Comparison of ENCODE assay signal across 26 cellular contexts in genomic region chr16:81904320-81904719, GRCh38.
DNase-seq lines count a peak whose midpoint lies in the region; ATAC-seq, FAIRE-seq and TF ChIP-seq lines count a peak whose summit lies in the region.
"Had no signal": no experiment of that assay in that cellular context is flagged by ENCODE, and none has a peak within 500 bp of the region (broad histone marks: within the 10 kb centered on the region; RNA-seq: fewer than 3 reads in every experiment).

No MANE protein-coding gene starts in this region.

- CTCF ChIA-PET in HepG2 (lab: Yijun Ruan, JAX; ENCODE audit: low intra/inter-chr PET ratio, low total read pairs), result no interaction called here

- H2AFZ ChIP-seq in HepG2 (ENCODE audit: low read length), result no peak overlapping the region

- DNase-seq in HepG2 (ENCODE audit: low spot score), result no peak
- no peak for DNase-seq in right lobe of liver
- no peak for DNase-seq in memory B cell (ENCODE audit: low spot score in 2 of 2)
- peak; percentile 54 for DNase-seq in posterior vena cava (ENCODE audit: low spot score)
- no peak for DNase-seq in small intestine
- DNase-seq: 8988T; ACHN; AML-193; BE2C; CD4-positive, alpha-beta T cell; CD8-positive, alpha-beta memory T cell; DMS 273 treated with DMSO at 0.1 percent for 48 hours; DMS79 treated with DMSO at 0.1 percent for 48 hours; GF-D8; GOT3; HFFc6 had no signal

- TF ChIP-seq CTCF in HepG2 (CRISPR knock-in tag; IDR thresholded peaks at IDR 0.05) (no peak), right lobe of liver (IDR thresholded peaks at IDR 0.05) (no peak)

- no peaks in the 10 kb centered on the region for H3K9me3 Mint-ChIP-seq in memory B cell
- no peaks in the 10 kb centered on the region for H3K9me3 Mint-ChIP-seq in activated T-helper 17 cell treated with anti-CD3 and anti-CD28 coated beads, Interleukin-2, amount 50 U/mL, for 72 hours
- H3K9me3 Mint-ChIP-seq: CD4-positive, alpha-beta T cell; CD8-positive, alpha-beta memory T cell had no signal

- peaks cover 2% of the 10 kb centered on the region for H3K4me1 Mint-ChIP-seq in memory B cell
- H3K4me1 Mint-ChIP-seq in activated T-helper 17 cell treated with anti-CD3 and anti-CD28 coated beads, Interleukin-2, amount 50 U/mL, for 72 hours, result no peaks in the 10 kb centered on the region
- H3K4me1 Mint-ChIP-seq: CD14-positive monocyte; CD8-positive, alpha-beta memory T cell had no signal

- peak overlapping the region; percentile 69 for H3K27ac Mint-ChIP-seq in memory B cell
- H3K27ac Mint-ChIP-seq in activated T-helper 17 cell treated with anti-CD3 and anti-CD28 coated beads, Interleukin-2, amount 50 U/mL, for 72 hours, result no peak overlapping the region
- H3K27ac Mint-ChIP-seq: CD4-positive, alpha-beta T cell; HFFc6 had no signal

- peaks cover 44% of the 10 kb centered on the region for H3K36me3 Mint-ChIP-seq in memory B cell
- H3K36me3 Mint-ChIP-seq in activated T-helper 17 cell treated with anti-CD3 and anti-CD28 coated beads, Interleukin-2, amount 50 U/mL, for 72 hours (ENCODE audit: low read depth), result no peaks in the 10 kb centered on the region

- POLR2A ChIA-PET in HepG2 (lab: Yijun Ruan, JAX), result no interaction called here

- H3K9ac ChIP-seq in HepG2 (ENCODE audit: insufficient read depth, low read depth, low read length), result no peak overlapping the region
- H3K9ac ChIP-seq: BLaER1 treated with 17β-estradiol and CSF1 and Interleukin-3, amounts not matched to agents 10 nM and 100 nM had no signal

- no TSS peak for BruUV-seq in HepG2 (replicated peaks; lab: Mats Ljungman, UMichigan)

- H4K20me1 ChIP-seq in HepG2 (ENCODE audit: insufficient read depth, low read length), result no peaks in the 10 kb centered on the region

- in situ Hi-C loops in HepG2 (cut with HindIII; ENCODE audit: extremely low pct_ligation_motif_present, low pct_unique_long_range_greater_than_20kb), result no loop called here

- H3K27me3 ChIP-seq in HepG2 (ENCODE audit: control insufficient read depth in 1 of 2, insufficient read depth in 2 of 2, low read length in 2 of 2) (peaks cover 2 to 40% of the 10 kb centered on the region in 2 experiments; a peak in 4 of 5 replicates), right lobe of liver (no peaks in the 10 kb centered on the region), small intestine (ENCODE audit: control insufficient read depth in 2 of 2, insufficient read depth in 2 of 2, low read length in 2 of 2) (no peaks in the 10 kb centered on the region)
- H3K27me3 ChIP-seq: BE2C; BLaER1 treated with 17β-estradiol and CSF1 and Interleukin-3, amounts not matched to agents 10 nM and 100 nM had no signal

- H3K4me1 ChIP-seq in HepG2 (ENCODE audit: insufficient read depth, low read length) (no peaks in the 10 kb centered on the region), right lobe of liver (no peaks in the 10 kb centered on the region), small intestine (ENCODE audit: control insufficient read depth in 2 of 2, insufficient read depth in 1 of 2, low read depth in 1 of 2, low read length in 1 of 2) (no peaks in the 10 kb centered on the region)
- H3K4me1 ChIP-seq: A549; BE2C; BLaER1 treated with 17β-estradiol and CSF1 and Interleukin-3, amounts not matched to agents 10 nM and 100 nM; HAP-1 had no signal

- H3K27me3 Mint-ChIP-seq in memory B cell, result no peaks in the 10 kb centered on the region
- H3K27me3 Mint-ChIP-seq in activated T-helper 17 cell treated with anti-CD3 and anti-CD28 coated beads, Interleukin-2, amount 50 U/mL, for 72 hours, result no peaks in the 10 kb centered on the region
- H3K27me3 Mint-ChIP-seq: CD4-positive, alpha-beta T cell; CD8-positive, alpha-beta memory T cell had no signal

- no peak for TF ChIP-seq POLR2A in HepG2 (IDR thresholded peaks at IDR 0.05; ENCODE audit: insufficient read depth in 1 of 2, low read depth in 2 of 2, low read length in 2 of 2)
- no peak for TF ChIP-seq POLR2A in right lobe of liver (IDR thresholded peaks at IDR 0.05)

- H3K4me3 ChIP-seq in HepG2 (replicated peaks in 1 of 3; ENCODE audit: insufficient read depth in 1 of 3, low read depth in 2 of 3, low read length in 3 of 3) (no peak overlapping the region), right lobe of liver (no peak overlapping the region), small intestine (ENCODE audit: low read depth in 1 of 2, low read length in 2 of 2) (no peak overlapping the region)
- H3K4me3 ChIP-seq: A549; BLaER1 treated with 17β-estradiol and CSF1 and Interleukin-3, amounts not matched to agents 10 nM and 100 nM; HAP-1 had no signal

- TF ChIP-seq EP300 in HepG2 (IDR thresholded peaks at IDR 0.05; ENCODE audit: low read depth in 2 of 2, low read length in 2 of 2) (no peak), HepG2 (CRISPR knock-in tag; IDR thresholded peaks at IDR 0.05; ENCODE audit: borderline replicate concordance) (no peak)

- no peak overlapping the region for H3K4me3 Mint-ChIP-seq in memory B cell
- H3K4me3 Mint-ChIP-seq in activated T-helper 17 cell treated with anti-CD3 and anti-CD28 coated beads, Interleukin-2, amount 50 U/mL, for 72 hours, result no peak overlapping the region
- H3K4me3 Mint-ChIP-seq: CD14-positive monocyte; CD4-positive, alpha-beta T cell; CD8-positive, alpha-beta memory T cell; HFFc6 had no signal

- intact Hi-C loops in HepG2 (cut with micrococcal nuclease; ENCODE audit: unreplicated experiment) (no loop called here), right lobe of liver (cut with DNase I) (no loop called here), posterior vena cava (cut with DNase I) (no loop called here)

- H3K27ac ChIP-seq in HepG2 (ENCODE audit: extremely low read length, insufficient read depth, low read length), result no peak overlapping the region
- no peak overlapping the region for H3K27ac ChIP-seq in right lobe of liver
- H3K27ac ChIP-seq in small intestine (ENCODE audit: low read depth in 1 of 2, low read length in 1 of 2), result no peak overlapping the region
- H3K27ac ChIP-seq: A549; BLaER1 treated with 17β-estradiol and CSF1 and Interleukin-3, amounts not matched to agents 10 nM and 100 nM had no signal

- WGBS in HepG2 (ENCODE audit: low lambda C conversion rate), result 39% methylated on average over 8 of the region's 8 CpGs
- 89% methylated on average over 1 of the region's 8 CpGs for whole genome bisulfite sequencing in right lobe of liver (ENCODE audit: insufficient coverage, low coverage, low lambda C conversion rate, missing lambda C conversion rate)
- 96 to 99% (median 98%) methylated on average over 8 of the region's 8 CpGs for WGBS in small intestine, 3 donors

- no peaks in the 10 kb centered on the region for H3K79me2 ChIP-seq in HepG2 (ENCODE audit: insufficient read depth, low read length)

- TF ChIP-seq RAD21 in HepG2 (CRISPR knock-in tag; IDR thresholded peaks at IDR 0.05), result no peak

- H3K36me3 ChIP-seq in HepG2 (replicated peaks in 1 of 2; ENCODE audit: control insufficient read depth in 1 of 2, insufficient read depth in 2 of 2, low read length in 2 of 2), result no peaks in the 10 kb centered on the region
- peaks cover 0 to 12% (median 0%) of the 10 kb centered on the region in 4 donors for H3K36me3 ChIP-seq in right lobe of liver
- peaks cover 0 to 2% of the 10 kb centered on the region in 2 donors for H3K36me3 ChIP-seq in small intestine (ENCODE audit: control insufficient read depth in 2 of 2, insufficient read depth in 2 of 2, low read length in 2 of 2)
- H3K36me3 ChIP-seq: BE2C, HAP-1 had no signal

- ATAC-seq in HepG2 (no peak), right lobe of liver (no peak), memory B cell (ENCODE audit: low read depth) (no peak), GM19455 (IDR thresholded peaks at IDR 0.05; ENCODE audit: unreplicated experiment) (no peak)
- ATAC-seq in activated T-helper 17 cell treated with anti-CD3 and anti-CD28 coated beads, Interleukin-2, amount 50 U/mL, for 72 hours (replicated peaks), result no peak
- ATAC-seq: A549 had no signal

- H3K4me2 ChIP-seq in HepG2 (ENCODE audit: low read depth, low read length), result no peak overlapping the region
- H3K4me2 ChIP-seq: A549; BLaER1 treated with 17β-estradiol and CSF1 and Interleukin-3, amounts not matched to agents 10 nM and 100 nM had no signal

- H3K9me3 ChIP-seq in HepG2 (ENCODE audit: low read length) (no peaks in the 10 kb centered on the region), right lobe of liver (no peaks in the 10 kb centered on the region), small intestine (ENCODE audit: control insufficient read depth, low read depth) (no peaks in the 10 kb centered on the region)
- H3K9me3 ChIP-seq: A549, BE2C, HAP-1 had no signal

- FAIRE-seq in HepG2 (lab: Jason Lieb, UNC), result no peak
- no peak for FAIRE-seq in small intestine (lab: Jason Lieb, UNC)
- FAIRE-seq: A549, D721Med, GM12891, GM18507, H54 had no signal

TF ChIP-seq in HepG2, 621 proteins besides CTCF, POLR2A, EP300 and RAD21:
- no peak for TF ChIP-seq THAP7 (CRISPR knock-in tag; IDR thresholded peaks at IDR 0.05)
- peak; percentile 87 for TF ChIP-seq ZNF768 (CRISPR knock-in tag; IDR thresholded peaks at IDR 0.05)
